ENCODE assay signal across 16 cellular contexts in genomic region chr9:117516676-117517632, GRCh38.
DNase-seq lines count a peak whose midpoint lies in the region; ATAC-seq and FAIRE-seq lines count a peak whose summit lies in the region.
"Had no signal": no experiment of that assay in that cellular context is flagged by ENCODE, and none has a peak within 500 bp of the region (broad histone marks: within the 10 kb centered on the region; RNA-seq: fewer than 3 reads in every experiment).

No MANE protein-coding gene starts in this region.

- peak; percentile 91 for DNase-seq in DMS53 (lab: John Stamatoyannopoulos, UW)
- DNase-seq in DMS53 treated with DMSO at 0.1 percent for 48 hours (lab: John Stamatoyannopoulos, UW; ENCODE audit: unreplicated experiment), result no peak
- peak; percentile 34 for DNase-seq in COLO668 (lab: John Stamatoyannopoulos, UW; ENCODE audit: unreplicated experiment)
- peak; percentile 93 for DNase-seq in NCI-H510A treated with DMSO at 0.1 percent for 48 hours (lab: John Stamatoyannopoulos, UW)
- DNase-seq in left lobe of liver (ENCODE audit: low spot score), result peak; percentile 70
- DNase-seq in frontal cortex (ENCODE audit: low spot score in 2 of 2), result no peak
- DNase-seq in stimulated activated naive CD8-positive, alpha-beta T cell treated with anti-CD3 and anti-CD28 coated beads, Interleukin-15, amount 100 ng/mL, for 72 hours, result no peak
- DNase-seq in GM19238 (ENCODE audit: insufficient read length, low spot score), result no peak
- DNase-seq: AML-193, H9, KG1, NCI-H1105 treated with DMSO at 0.1 percent for 48 hours, NCI-H1930, NCI-H446 treated with DMSO at 0.1 percent for 48 hours, Peyer's patch had no signal

- FAIRE-seq in frontal cortex (lab: Jason Lieb, UNC), result no peak
- FAIRE-seq: G401.6 had no signal

- H3K4me3 Mint-ChIP-seq in stimulated activated naive CD8-positive, alpha-beta T cell treated with anti-CD3 and anti-CD28 coated beads, Interleukin-15, amount 100 ng/mL, for 72 hours, result no peak overlapping the region
- H3K4me3 Mint-ChIP-seq: H9 had no signal

- ATAC-seq in left lobe of liver, result peak; percentile 85
- ATAC-seq in stimulated activated naive CD8-positive, alpha-beta T cell treated with anti-CD3 and anti-CD28 coated beads, Interleukin-15, amount 100 ng/mL, for 72 hours, result no peak

- H3K9me3 Mint-ChIP-seq in stimulated activated naive CD8-positive, alpha-beta T cell treated with anti-CD3 and anti-CD28 coated beads, Interleukin-15, amount 100 ng/mL, for 72 hours, result peaks cover 22 to 23% of the 10 kb centered on the region in 2 donors

- no peaks in the 10 kb centered on the region for H3K4me1 Mint-ChIP-seq in stimulated activated naive CD8-positive, alpha-beta T cell treated with anti-CD3 and anti-CD28 coated beads, Interleukin-15, amount 100 ng/mL, for 72 hours

- peaks cover 15% of the 10 kb centered on the region for H3K27me3 Mint-ChIP-seq in stimulated activated naive CD8-positive, alpha-beta T cell treated with anti-CD3 and anti-CD28 coated beads, Interleukin-15, amount 100 ng/mL, for 72 hours

- H3K27ac Mint-ChIP-seq in stimulated activated naive CD8-positive, alpha-beta T cell treated with anti-CD3 and anti-CD28 coated beads, Interleukin-15, amount 100 ng/mL, for 72 hours, result no peak overlapping the region
- H3K27ac Mint-ChIP-seq: H9 had no signal

Comparison
In these comparisons a context has a peak if more than half of its experiments do, and no peak if none do; other contexts are left out.
1. DNase-seq: peak in DMS53 (single experiment), COLO668 (single experiment), NCI-H510A treated with DMSO at 0.1 percent for 48 hours (single experiment) and left lobe of liver (single experiment); none in DMS53 treated with DMSO at 0.1 percent for 48 hours (single experiment), frontal cortex (0 of 2), stimulated activated naive CD8-positive, alpha-beta T cell treated with anti-CD3 and anti-CD28 coated beads, Interleukin-15, amount 100 ng/mL, for 72 hours (0 of 2) and GM19238 (single experiment).